Comparison of ENCODE assay signal across 7 cellular contexts in the genomic region with DNA sequence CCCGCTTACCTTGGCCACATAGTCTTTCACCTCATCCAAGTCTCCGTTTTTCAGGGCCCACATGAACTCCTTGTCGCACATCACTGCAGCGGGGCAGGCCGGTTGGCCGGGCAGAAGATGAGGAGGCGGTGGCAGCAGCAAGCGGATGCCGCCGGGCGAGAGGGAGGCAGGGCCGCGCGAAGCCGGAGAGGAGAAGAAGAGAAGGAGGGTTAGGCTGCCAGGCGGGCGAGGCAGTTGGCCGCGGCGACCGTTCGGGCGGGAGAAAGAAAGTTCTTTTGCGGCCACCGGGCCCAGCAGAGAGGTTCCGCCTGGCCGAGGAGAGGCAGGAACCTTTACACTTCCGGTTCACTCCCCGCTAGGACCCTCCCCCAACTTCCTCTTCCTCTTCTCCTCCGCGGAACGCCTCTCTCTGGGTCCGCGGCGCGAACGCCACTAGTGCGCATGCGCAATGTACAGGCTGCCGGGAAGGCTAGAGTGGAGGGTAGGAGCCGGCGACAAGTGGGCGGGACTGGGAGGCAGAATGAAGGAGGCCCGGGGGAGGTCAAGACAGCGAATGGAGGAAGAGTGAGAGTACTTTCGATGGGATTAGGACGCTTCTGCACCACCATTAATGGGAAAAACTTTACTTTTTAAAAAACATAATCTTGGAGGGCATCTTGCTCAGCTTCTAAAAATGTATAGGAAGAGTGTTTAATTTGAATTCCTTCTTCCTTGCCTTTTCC. TPM values are rescaled to one million over a fixed set of nuclear protein-coding genes. Genes with fewer than 3 reads are reported as not detected.
DNase-seq lines count a peak whose midpoint lies in the region; ATAC-seq and TF ChIP-seq lines count a peak whose summit lies in the region.

A gene with protein sequence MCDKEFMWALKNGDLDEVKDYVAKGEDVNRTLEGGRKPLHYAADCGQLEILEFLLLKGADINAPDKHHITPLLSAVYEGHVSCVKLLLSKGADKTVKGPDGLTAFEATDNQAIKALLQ (minus strand): TSS at position 340 of the 722 bp plus-strand sequence. CDS start 259 bp downstream, at position 81.

- no peak for TF ChIP-seq CTCF in hepatocyte (IDR thresholded peaks at IDR 0.05; ENCODE audit: poor library complexity)

- DNase-seq in NCI-H2081 (lab: John Stamatoyannopoulos, UW) (peak; percentile 99), T1000 (lab: John Stamatoyannopoulos, UW) (peak; percentile 91), astrocyte of the hippocampus (ENCODE audit: low read depth, low spot score) (peak; percentile 98), hepatocyte (ENCODE audit: low spot score) (peak; percentile 99), renal cortical epithelial cell (ENCODE audit: low read depth) (peak; percentile 89)

- H3K27me3 ChIP-seq in hepatocyte: no peaks in the 10 kb centered on the region

- ATAC-seq in GM18508 (IDR thresholded peaks at IDR 0.05; ENCODE audit: insufficient read depth, unreplicated experiment) (peak; percentile 38), HG03025 (IDR thresholded peaks at IDR 0.05; ENCODE audit: low FRiP score, unreplicated experiment) (peak; percentile 59)

- H3K79me2 ChIP-seq in hepatocyte: peaks cover 48% of the 10 kb centered on the region

- peak within 1 kb of the TSS; percentile 89 for H3K4me2 ChIP-seq in hepatocyte

- under 1% methylated on average over 47 of the region's 47 CpGs for WGBS in hepatocyte (ENCODE audit: low lambda C conversion rate, missing lambda C conversion rate)

- H3K4me3 ChIP-seq in hepatocyte: peak within 1 kb of the TSS; percentile 67

- H3K36me3 ChIP-seq in hepatocyte (replicated peaks; ENCODE audit: insufficient read depth, low read depth): no peaks in the 10 kb centered on the region

- H4K20me1 ChIP-seq in hepatocyte (ENCODE audit: insufficient read depth, poor library complexity, severe bottlenecking): peaks cover 32% of the 10 kb centered on the region

- no peaks in the 10 kb centered on the region for H3K9me2 ChIP-seq in hepatocyte (replicated peaks; ENCODE audit: insufficient read depth)

- H2AFZ ChIP-seq in hepatocyte: peak within 1 kb of the TSS; percentile 76

- no peaks in the 10 kb centered on the region for H3K9me3 ChIP-seq in hepatocyte (ENCODE audit: low read depth)

- peaks cover 12% of the 10 kb centered on the region for H3K4me1 ChIP-seq in hepatocyte (ENCODE audit: insufficient read depth)

- H3K27ac ChIP-seq in hepatocyte: peak within 1 kb of the TSS; percentile 83

RNA-seq across cellular contexts. Expression of the gene that starts here (rescaled TPM):
- 108 and 131 TPM in 2 replicates for total RNA-seq in hepatocyte
- polyA plus RNA-seq in hepatocyte: 32.8 and 33.5 TPM in 2 replicates
- total RNA-seq in renal cortical epithelial cell: 127 and 152 TPM in 2 replicates

Comparison
In these comparisons a context has a peak if more than half of its experiments do, and no peak if none do; other contexts are left out.
1. Peak in every context shown above with its lines: DNase-seq, ATAC-seq, H3K4me3 ChIP-seq and H3K27ac ChIP-seq.